1 cellular context compared by ENCODE assay signal in the genomic region with DNA sequence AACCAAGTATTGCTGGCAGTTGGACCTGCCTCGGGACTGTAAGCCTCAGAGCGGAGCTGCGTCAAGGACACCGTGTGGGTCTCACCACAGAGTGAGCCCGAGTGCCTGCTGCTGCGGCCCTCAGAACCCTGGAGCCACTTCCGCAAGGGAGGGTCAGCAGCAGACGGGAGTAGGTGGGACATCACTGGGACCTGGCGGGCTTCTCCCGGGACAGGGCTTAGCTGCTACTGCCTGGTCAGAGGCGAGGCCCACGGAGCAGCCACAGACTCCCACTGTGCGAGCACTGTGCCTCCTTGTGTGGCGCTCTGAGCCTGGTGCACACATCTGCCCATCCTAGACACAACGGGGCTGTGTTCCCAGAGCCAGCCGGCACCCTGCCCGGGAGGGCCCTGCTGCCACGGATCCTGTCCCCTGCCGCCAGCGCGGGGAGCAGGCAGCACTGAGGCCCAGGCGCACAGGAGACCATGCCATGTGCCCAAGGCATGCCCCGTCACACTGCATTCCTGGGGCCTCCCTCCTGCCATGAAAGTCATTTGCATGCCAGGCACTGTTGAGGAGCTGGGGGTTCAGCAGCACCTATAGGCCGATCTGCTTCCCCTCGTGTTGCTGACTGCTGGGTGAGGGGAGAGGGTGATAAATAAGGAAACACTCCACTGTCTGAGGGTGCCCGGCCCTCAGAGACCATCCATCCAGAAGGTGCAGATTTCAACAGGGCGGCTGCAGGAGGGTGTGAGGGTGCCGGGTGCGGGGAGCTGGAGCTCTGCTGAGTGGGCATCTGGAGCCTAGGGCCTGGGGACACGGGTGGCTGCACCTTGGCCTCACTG.
TF ChIP-seq lines count a peak whose summit lies in the region.

No MANE protein-coding gene starts in this region.

TF ChIP-seq in IMR-90, 13 proteins besides CTCF, POLR2A, EP300 and RAD21:
- TF ChIP-seq NFE2L2 (IDR thresholded peaks at IDR 0.05; ENCODE audit: low read depth, low read length) = no peak
- TF ChIP-seq MAZ (IDR thresholded peaks at IDR 0.05; ENCODE audit: borderline replicate concordance, low read depth, low read length) = no peak
- no peak for TF ChIP-seq MAFK (IDR thresholded peaks at IDR 0.05; ENCODE audit: low read depth, low read length)
- TF ChIP-seq RFX5 (IDR thresholded peaks at IDR 0.05; ENCODE audit: low read depth, low read length) = no peak
- TF ChIP-seq CEBPB (IDR thresholded peaks at IDR 0.05; ENCODE audit: low read depth, low read length) = no peak
- no peak for TF ChIP-seq BHLHE40 (IDR thresholded peaks at IDR 0.05; ENCODE audit: low read depth, low read length)
- TF ChIP-seq MXI1 (IDR thresholded peaks at IDR 0.05; ENCODE audit: borderline replicate concordance, low read depth, low read length) = no peak
- no peak for TF ChIP-seq FOS (IDR thresholded peaks at IDR 0.05; ENCODE audit: low read depth, low read length)
